In genomic region chr18:46332956-46333355, GRCh38 we compare ENCODE assay signal across 8 cellular contexts.
DNase-seq lines count a peak whose midpoint lies in the region; ATAC-seq lines count a peak whose summit lies in the region.

No MANE protein-coding gene starts in this region.

- H2AFZ ChIP-seq in neuronal stem cell (ENCODE audit: low read length) (peak overlapping the region; percentile 93), GM23248 (no peak overlapping the region)

- no peak overlapping the region for H2BK15ac ChIP-seq in neuronal stem cell (ENCODE audit: low read length)

- H2BK5ac ChIP-seq in neuronal stem cell (ENCODE audit: low read length): no peak overlapping the region

- no peaks in the 10 kb centered on the region for H3K9me2 ChIP-seq in GM23248 (ENCODE audit: insufficient read depth)

- no peak overlapping the region for H3K4ac ChIP-seq in neuronal stem cell (ENCODE audit: low read length)

- no peaks in the 10 kb centered on the region for H3K27me3 ChIP-seq in neuronal stem cell (ENCODE audit: control insufficient read depth in 3 of 3, insufficient read depth in 3 of 3, low read depth in 1 of 3, low read length in 3 of 3)
- peaks cover 70% of the 10 kb centered on the region for H3K27me3 ChIP-seq in GM23248 (replicated peaks; ENCODE audit: insufficient read depth)

- no peaks in the 10 kb centered on the region for H3F3A ChIP-seq in GM23248 (ENCODE audit: insufficient read depth)

- peaks cover 18 to 32% of the 10 kb centered on the region in 2 donors for H3K4me1 ChIP-seq in neuronal stem cell (ENCODE audit: control insufficient read depth in 2 of 2, insufficient read depth in 1 of 2, low read depth in 1 of 2, low read length in 2 of 2)
- H3K4me1 ChIP-seq in GM23248 (ENCODE audit: insufficient read depth): no peaks in the 10 kb centered on the region

- peak overlapping the region; percentile 41 for H2BK12ac ChIP-seq in neuronal stem cell (ENCODE audit: low read length)

- H3K9me3 ChIP-seq in neuronal stem cell (replicated peaks in 1 of 2; ENCODE audit: control insufficient read depth in 2 of 2, insufficient read depth in 1 of 2, low read depth in 1 of 2, low read length in 2 of 2) (no peaks in the 10 kb centered on the region), GM23248 (ENCODE audit: low read depth) (no peaks in the 10 kb centered on the region)

- H4K91ac ChIP-seq in neuronal stem cell (ENCODE audit: low read depth, low read length, poor library complexity): no peak overlapping the region

- H3K9ac ChIP-seq in neuronal stem cell (ENCODE audit: low read depth, low read length, poor library complexity) (peak overlapping the region; percentile 31), GM23248 (no peak overlapping the region)

- no peaks in the 10 kb centered on the region for H4K20me1 ChIP-seq in GM23248 (ENCODE audit: insufficient read depth)

- in situ Hi-C loops in GM23248 (cut with MboI): no loop called here

- H3K4me3 ChIP-seq in neuronal stem cell (ENCODE audit: low read length in 2 of 2) (peak overlapping the region in 1 of 2 donors; percentile 70), GM23248 (no peak overlapping the region)

- no peak overlapping the region for H4K8ac ChIP-seq in neuronal stem cell (ENCODE audit: low read depth, low read length)

- no CpG with 5 or more reads among the region's 9 CpGs for WGBS in neuronal stem cell (ENCODE audit: extremely low coverage in 2 of 2, insufficient read length in 2 of 2, insufficient replicate concordance in 1 of 2), 2 donors
- 31 to 34% methylated on average over 9 of the region's 9 CpGs for whole genome bisulfite sequencing in GM23248 (ENCODE audit: low coverage in 1 of 2, low lambda C conversion rate in 2 of 2, missing lambda C conversion rate in 2 of 2), 2 experiments

- H2AK5ac ChIP-seq in neuronal stem cell (ENCODE audit: low read depth, low read length): no peak overlapping the region

- H3K27ac ChIP-seq in epithelial cell of prostate: peak overlapping the region; percentile 57
- H3K27ac ChIP-seq in neuronal stem cell (replicated peaks; ENCODE audit: low read length): no peak overlapping the region
- H3K27ac ChIP-seq in GM23248: no peak overlapping the region

- H2BK120ac ChIP-seq in neuronal stem cell (ENCODE audit: low read depth, low read length): no peak overlapping the region

- H3K23ac ChIP-seq in neuronal stem cell (ENCODE audit: low read depth, low read length, poor library complexity): no peak overlapping the region

- H3K14ac ChIP-seq in neuronal stem cell (ENCODE audit: low read length): no peak overlapping the region

- H3K79me2 ChIP-seq in GM23248 (ENCODE audit: insufficient read depth): no peaks in the 10 kb centered on the region

- ATAC-seq in HG02610 (IDR thresholded peaks at IDR 0.05; ENCODE audit: unreplicated experiment): no peak

- H3K36me3 ChIP-seq in neuronal stem cell (replicated peaks in 1 of 2; ENCODE audit: control insufficient read depth in 2 of 2, insufficient read depth in 2 of 2, low read length in 2 of 2) (no peaks in the 10 kb centered on the region), GM23248 (ENCODE audit: low read depth) (no peaks in the 10 kb centered on the region)

- DNase-seq in DMS53 (lab: John Stamatoyannopoulos, UW): peak; percentile 84
- DNase-seq in NCI-H69 (lab: John Stamatoyannopoulos, UW): peak; percentile 77
- no peak for DNase-seq in epithelial cell of prostate (ENCODE audit: low read depth, low spot score)
- DNase-seq in neuronal stem cell (ENCODE audit: low spot score): no peak
- DNase-seq in SHP77 (lab: John Stamatoyannopoulos, UW): no peak
- DNase-seq in 8988T: no peak
- no peak for DNase-seq in GM23248

- H3K4me2 ChIP-seq in neuronal stem cell (ENCODE audit: insufficient read depth, low read length, poor library complexity, severe bottlenecking) (peak overlapping the region; percentile 89), GM23248 (ENCODE audit: unreplicated experiment) (no peak overlapping the region)

- peaks cover 3% of the 10 kb centered on the region for H3K79me1 ChIP-seq in neuronal stem cell (ENCODE audit: low read depth, low read length)

- H3K18ac ChIP-seq in neuronal stem cell (ENCODE audit: low read length): peak overlapping the region; percentile 60

Comparison
In these comparisons a context has a peak if more than half of its experiments do, and no peak if none do; other contexts are left out.
1. DNase-seq: peak in DMS53 (single experiment) and NCI-H69 (single experiment); none in epithelial cell of prostate (single experiment), neuronal stem cell (single experiment), SHP77 (0 of 2), 8988T (single experiment) and GM23248 (single experiment).